In the genomic region with DNA sequence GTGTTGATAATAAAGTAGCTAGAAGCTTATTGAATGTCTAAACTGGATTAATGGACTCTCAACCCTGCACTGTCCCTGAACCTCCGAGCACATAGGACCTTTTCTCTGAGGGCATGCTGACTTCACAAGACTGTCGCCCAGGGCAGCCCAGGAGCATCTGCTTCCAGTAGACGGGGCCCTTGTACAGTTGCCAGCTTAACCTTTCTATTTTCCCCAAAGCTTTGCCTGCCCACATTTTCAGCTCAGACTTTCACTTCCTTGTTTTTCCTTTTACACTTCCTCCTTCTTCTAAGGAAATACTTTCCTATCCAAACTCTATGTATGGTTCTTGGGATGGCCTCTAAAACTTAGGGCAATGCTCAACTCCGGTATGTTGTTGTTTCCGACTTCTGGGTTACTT, we compare ENCODE assay signal across 15 cellular contexts. TPM values are rescaled to one million over a fixed set of nuclear protein-coding genes. Genes with fewer than 3 reads are reported as not detected.
A peak's percentile ranks its signal among the peaks of the same experiment; 100 is the strongest.
DNase-seq lines count a peak whose midpoint lies in the region; ATAC-seq, FAIRE-seq and TF ChIP-seq lines count a peak whose summit lies in the region.
"Had no signal": no experiment of that assay in that cellular context is flagged by ENCODE, and none has a peak within 500 bp of the region (broad histone marks: within the 10 kb centered on the region; RNA-seq: fewer than 3 reads in every experiment).

No MANE protein-coding gene starts in this region.

- no peak overlapping the region for H3K4me3 ChIP-seq in heart left ventricle
- no peak overlapping the region for H3K4me3 ChIP-seq in HepG2 (replicated peaks in 1 of 3; ENCODE audit: insufficient read depth in 1 of 3, low read depth in 2 of 3, low read length in 3 of 3)
- H3K4me3 ChIP-seq: A549, vagina had no signal

- in situ Hi-C loops in HepG2 (cut with HindIII; ENCODE audit: extremely low pct_ligation_motif_present, low pct_unique_long_range_greater_than_20kb) = no loop called here

- peak overlapping the region; percentile 89 for H3K4me3 Mint-ChIP-seq in type B pancreatic cell

- POLR2A ChIA-PET in HepG2 (lab: Yijun Ruan, JAX) = no interaction called here

- peaks cover 54% of the 10 kb centered on the region for H3K27me3 Mint-ChIP-seq in type B pancreatic cell

- no TSS peak for BruUV-seq in HepG2 (replicated peaks; lab: Mats Ljungman, UMichigan)

- ATAC-seq in heart left ventricle = peak in 3 of 4 donors; percentile 13 to 19 (median 13)
- peak; percentile 48; the same call in 2 of the 3 replicates for ATAC-seq in HepG2
- ATAC-seq in GM21390 (IDR thresholded peaks at IDR 0.05; ENCODE audit: unreplicated experiment) = no peak
- no peak for ATAC-seq in HG03025 (IDR thresholded peaks at IDR 0.05; ENCODE audit: low FRiP score, unreplicated experiment)
- no peak for ATAC-seq in HG03469 (IDR thresholded peaks at IDR 0.05; ENCODE audit: unreplicated experiment)
- ATAC-seq: A549, Panc1 had no signal

- no peak overlapping the region for H2AFZ ChIP-seq in HepG2 (ENCODE audit: low read length)

- 85 to 87% (median 86%) methylated on average over 5 of the region's 5 CpGs for WGBS in heart left ventricle, 4 donors
- 46% methylated on average over 5 of the region's 5 CpGs for WGBS in HepG2 (ENCODE audit: low lambda C conversion rate)

- TF ChIP-seq EP300 in HepG2 (IDR thresholded peaks at IDR 0.05; ENCODE audit: low read depth in 2 of 2, low read length in 2 of 2) (no peak), HepG2 (CRISPR knock-in tag; IDR thresholded peaks at IDR 0.05; ENCODE audit: borderline replicate concordance) (no peak)

- H3K27me3 ChIP-seq in heart left ventricle (peaks cover 0 to 28% (median 5%) of the 10 kb centered on the region in 9 donors), HepG2 (ENCODE audit: control insufficient read depth in 1 of 2, insufficient read depth in 2 of 2, low read length in 2 of 2) (no peaks in the 10 kb centered on the region)
- H3K27me3 ChIP-seq: vagina had no signal

- H3K9ac ChIP-seq in HepG2 (ENCODE audit: insufficient read depth, low read depth, low read length) = no peak overlapping the region
- H3K9ac ChIP-seq: KMS-11 had no signal

- TF ChIP-seq RAD21 in HepG2 (CRISPR knock-in tag; IDR thresholded peaks at IDR 0.05) = no peak

- peak overlapping the region in 1 of 12 donors; percentile 73 for H3K27ac ChIP-seq in heart left ventricle
- H3K27ac ChIP-seq in HepG2 (ENCODE audit: extremely low read length, insufficient read depth, low read length) = no peak overlapping the region
- H3K27ac ChIP-seq: A549, KMS-11, vagina had no signal

- H3K9me3 Mint-ChIP-seq in type B pancreatic cell = no peaks in the 10 kb centered on the region

- peak in 4 of 5 donors; percentile 33 to 51 (median 34) for DNase-seq in heart left ventricle
- no peak for DNase-seq in cardiac septum (ENCODE audit: low spot score)
- DNase-seq in SIG-M5 treated with dmso at 0.1 percent for 504 hours (lab: John Stamatoyannopoulos, UW; ENCODE audit: unreplicated experiment) = peak; percentile 99
- no peak for DNase-seq in HepG2 (ENCODE audit: low spot score)
- no peak for DNase-seq in type B pancreatic cell (ENCODE audit: extremely low spot score, unreplicated experiment)
- DNase-seq: DMS79, islet precursor cell, spleen had no signal

- H3K27ac Mint-ChIP-seq in type B pancreatic cell = peak overlapping the region; percentile 19

- no peaks in the 10 kb centered on the region for H3K36me3 ChIP-seq in heart left ventricle
- no peaks in the 10 kb centered on the region for H3K36me3 ChIP-seq in HepG2 (replicated peaks in 1 of 2; ENCODE audit: control insufficient read depth in 1 of 2, insufficient read depth in 2 of 2, low read length in 2 of 2)
- H3K36me3 ChIP-seq: spleen, vagina had no signal

- CTCF ChIA-PET in HepG2 (lab: Yijun Ruan, JAX; ENCODE audit: low intra/inter-chr PET ratio, low total read pairs) = no interaction called here

- TF ChIP-seq POLR2A in heart left ventricle (IDR thresholded peaks at IDR 0.05) = no peak
- TF ChIP-seq POLR2A in HepG2 (IDR thresholded peaks at IDR 0.05; ENCODE audit: insufficient read depth in 1 of 2, low read depth in 2 of 2, low read length in 2 of 2) = no peak

- no peak overlapping the region for H3K4me2 ChIP-seq in HepG2 (ENCODE audit: low read depth, low read length)

- no peak for TF ChIP-seq CTCF in heart left ventricle (IDR thresholded peaks at IDR 0.05)
- TF ChIP-seq CTCF in HepG2 (CRISPR knock-in tag; IDR thresholded peaks at IDR 0.05) = no peak
- no peak for TF ChIP-seq CTCF in type B pancreatic cell (conservative IDR thresholded peaks at IDR 0.05)

- no peaks in the 10 kb centered on the region for H3K36me3 Mint-ChIP-seq in type B pancreatic cell

- no peaks in the 10 kb centered on the region for H4K20me1 ChIP-seq in HepG2 (ENCODE audit: insufficient read depth, low read length)

- intact Hi-C loops in heart left ventricle (cut with DNase I) (loop anchor here in 1 of 10 donors (10.0 kb wide), 1 partner anchor 83 kb away; no protein-coding TSS in a partner anchor), cardiac septum (cut with DNase I) (no loop called here), HepG2 (cut with micrococcal nuclease; ENCODE audit: unreplicated experiment) (no loop called here)

- no peaks in the 10 kb centered on the region for H3K79me2 ChIP-seq in HepG2 (ENCODE audit: insufficient read depth, low read length)

- no peak for FAIRE-seq in HepG2 (lab: Jason Lieb, UNC)
- FAIRE-seq: A549 had no signal

- H3K9me3 ChIP-seq in heart left ventricle (no peaks in the 10 kb centered on the region), HepG2 (ENCODE audit: low read length) (no peaks in the 10 kb centered on the region)
- H3K9me3 ChIP-seq: A549, spleen, vagina had no signal

- H3K4me1 ChIP-seq in heart left ventricle = peaks cover 0 to 57% (median 13%) of the 10 kb centered on the region in 12 donors
- peaks cover 21% of the 10 kb centered on the region for H3K4me1 ChIP-seq in HepG2 (ENCODE audit: insufficient read depth, low read length)

- peaks cover 14% of the 10 kb centered on the region for H3K4me1 Mint-ChIP-seq in type B pancreatic cell (ENCODE audit: unreplicated experiment)

TF ChIP-seq in HepG2, 621 proteins besides CTCF, POLR2A, EP300 and RAD21:
- TF ChIP-seq, protein P1, sequence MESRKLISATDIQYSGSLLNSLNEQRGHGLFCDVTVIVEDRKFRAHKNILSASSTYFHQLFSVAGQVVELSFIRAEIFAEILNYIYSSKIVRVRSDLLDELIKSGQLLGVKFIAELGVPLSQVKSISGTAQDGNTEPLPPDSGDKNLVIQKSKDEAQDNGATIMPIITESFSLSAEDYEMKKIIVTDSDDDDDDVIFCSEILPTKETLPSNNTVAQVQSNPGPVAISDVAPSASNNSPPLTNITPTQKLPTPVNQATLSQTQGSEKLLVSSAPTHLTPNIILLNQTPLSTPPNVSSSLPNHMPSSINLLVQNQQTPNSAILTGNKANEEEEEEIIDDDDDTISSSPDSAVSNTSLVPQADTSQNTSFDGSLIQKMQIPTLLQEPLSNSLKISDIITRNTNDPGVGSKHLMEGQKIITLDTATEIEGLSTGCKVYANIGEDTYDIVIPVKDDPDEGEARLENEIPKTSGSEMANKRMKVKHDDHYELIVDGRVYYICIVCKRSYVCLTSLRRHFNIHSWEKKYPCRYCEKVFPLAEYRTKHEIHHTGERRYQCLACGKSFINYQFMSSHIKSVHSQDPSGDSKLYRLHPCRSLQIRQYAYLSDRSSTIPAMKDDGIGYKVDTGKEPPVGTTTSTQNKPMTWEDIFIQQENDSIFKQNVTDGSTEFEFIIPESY (CRISPR knock-in tag; IDR thresholded peaks at IDR 0.05) = no peak
- TF ChIP-seq RARA (CRISPR knock-in tag; IDR thresholded peaks at IDR 0.05) = 0 out of 2 replicates have a peak, but pooled peaks have one; percentile 6

RNA-seq across cellular contexts. Expression of a gene that starts 1.3 kb away (rescaled TPM):
- total RNA-seq in heart left ventricle (under 1 TPM in 8 of 9 donors, not detected in 1; 0.12 to 0.61 (median 0.39) TPM), cardiac septum (0.51 TPM), HepG2 (2016; rRNA removed; fragmentation: Illumina TruSeq; extraction: Trizol) (not detected in 2 replicates), type B pancreatic cell (ENCODE audit: low replicate concordance) (0.38 and 4.1 TPM in 2 replicates)
- polyA plus RNA-seq in heart left ventricle (under 1 TPM; 0.11 to 0.12 TPM), HepG2 (2011; rRNA removed) (not detected in 2 replicates)
- total RNA-seq in HepG2 (2016; cell fraction: cytosol; rRNA removed; fragmentation: Illumina TruSeq; extraction: Trizol; ENCODE audit: low read depth) = not detected in 2 replicates
- not detected in 2 replicates for total RNA-seq in HepG2 (2016; cell fraction: insoluble cytoplasmic fraction; rRNA removed; fragmentation: Illumina TruSeq; extraction: Trizol)
- not detected in 2 replicates for total RNA-seq in HepG2 (2016; cell fraction: membrane; rRNA removed; fragmentation: Illumina TruSeq; extraction: Trizol)
- total RNA-seq in HepG2 (2016; cell fraction: nucleus; rRNA removed; fragmentation: Illumina TruSeq; extraction: Trizol) = not detected in 2 replicates
- polyA plus RNA-seq in HepG2 (2011; cell fraction: cytosol; rRNA removed) = 0.03 TPM in 1 of 2 replicates, not detected in the other
- polyA plus RNA-seq in HepG2 (2011; cell fraction: nucleus; rRNA removed) = not detected in 2 replicates
- not detected in 2 replicates for polyA plus RNA-seq in HepG2 (2012)
- not detected in 2 replicates for polyA plus RNA-seq in HepG2 (2016; cell fraction: cytosol; fragmentation: Illumina TruSeq; extraction: Trizol; ENCODE audit: low read depth)
- not detected in 2 replicates for polyA plus RNA-seq in HepG2 (2016; cell fraction: insoluble cytoplasmic fraction; fragmentation: Illumina TruSeq; extraction: Trizol; ENCODE audit: low read depth)
- not detected in 2 replicates for polyA plus RNA-seq in HepG2 (2016; cell fraction: membrane; fragmentation: Illumina TruSeq; extraction: Trizol; ENCODE audit: low read depth)
- not detected in 2 replicates for polyA plus RNA-seq in HepG2 (2016; cell fraction: nucleus; fragmentation: Illumina TruSeq; extraction: Trizol; ENCODE audit: insufficient read depth, low read depth)
- not detected in 2 replicates for polyA minus RNA-seq in HepG2 (2011; rRNA and poly(A)+ RNA removed; ENCODE audit: low replicate concordance)
- polyA minus RNA-seq in HepG2 (2011; cell fraction: cytosol; rRNA and poly(A)+ RNA removed) = not detected in 2 replicates
- polyA minus RNA-seq in HepG2 (2011; cell fraction: nucleus; rRNA and poly(A)+ RNA removed) = not detected in 2 replicates
- total RNA-seq: spleen, vagina had no signal
- polyA plus RNA-seq: A549 had no signal

Comparison
In these comparisons a context has a peak if more than half of its experiments do, and no peak if none do; other contexts are left out.
1. DNase-seq: peak in heart left ventricle (4 of 5) and SIG-M5 treated with dmso at 0.1 percent for 504 hours (single experiment); none in cardiac septum (single experiment), HepG2 (single experiment) and type B pancreatic cell (single experiment).
2. ATAC-seq: peak in heart left ventricle (3 of 4) and HepG2 (single experiment); none in GM21390 (single experiment), HG03025 (single experiment) and HG03469 (single experiment).